Comparison of ENCODE assay signal across 34 cellular contexts in the genomic region with DNA sequence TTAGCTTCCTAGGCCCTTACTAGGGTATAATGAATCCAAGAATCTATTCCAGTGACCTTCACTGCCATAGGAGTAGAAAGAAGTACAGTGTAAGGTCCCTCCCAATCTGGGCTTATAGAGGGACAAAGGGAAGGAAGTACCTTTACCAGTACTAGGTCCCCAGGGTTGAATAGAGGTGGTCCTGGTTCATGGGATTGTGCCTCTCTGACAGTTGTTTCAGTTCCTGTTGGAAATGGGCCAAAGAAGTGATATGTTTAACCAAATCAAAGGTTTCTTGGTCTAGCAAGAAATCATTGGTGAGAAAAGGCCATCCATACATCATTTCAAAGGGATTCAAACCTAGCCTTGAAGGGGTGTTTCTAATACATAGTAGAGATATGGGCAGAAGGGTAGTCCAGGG.
"Had no signal": no experiment of that assay in that cellular context is flagged by ENCODE, and none has a peak within 500 bp of the region (broad histone marks: within the 10 kb centered on the region; RNA-seq: fewer than 3 reads in every experiment).

No MANE protein-coding gene starts in this region.

- H3K4me1 ChIP-seq: adrenal gland, body of pancreas, right atrium auricular region, suprapubic skin, tibial artery, upper lobe of right lung had no signal

- H3K27ac ChIP-seq: adrenal gland, body of pancreas, epithelial cell of prostate, right atrium auricular region, suprapubic skin, tibial artery, upper lobe of right lung, WERI-Rb-1 had no signal

- H3K4me3 ChIP-seq: adrenal gland, body of pancreas, right atrium auricular region, smooth muscle cell, suprapubic skin, tibial artery, upper lobe of right lung had no signal

- ATAC-seq: body of pancreas; left ventricle myocardium superior; naive thymus-derived CD4-positive, alpha-beta T cell; upper lobe of right lung had no signal

- H3K27ac Mint-ChIP-seq: activated CD4-positive, alpha-beta memory T cell treated with anti-CD3 and anti-CD28 coated beads for 36 hours; activated CD4-positive, alpha-beta T cell treated with anti-CD3 and anti-CD28 coated beads, Interleukin-2, amount 10 ng/mL, durations not matched to agents 24 days and 14 days; activated naive CD4-positive, alpha-beta T cell treated with anti-CD3 and anti-CD28 coated beads for 36 hours; activated naive CD8-positive, alpha-beta T cell treated with anti-CD3 and anti-CD28 coated beads for 36 hours; activated T-helper 1 cell treated with anti-CD3 and anti-CD28 coated beads, Interleukin-12 subunit alpha, Interleukin-12 subunit beta, Interleukin-2, Interleukin-4 antibody, amounts not matched to agents 30 ng/mL and 10 ng/mL and 1 ng/mL, durations not matched to agents 14 hours and 24 hours and 36 hours; mesothelial cell of epicardium; naive thymus-derived CD4-positive, alpha-beta T cell had no signal

- FAIRE-seq: colon, endometrium, frontal cortex, islet of Langerhans had no signal

- H3K36me3 ChIP-seq: adrenal gland, right atrium auricular region, suprapubic skin, tibial artery, upper lobe of right lung, WERI-Rb-1 had no signal

- H3K27me3 ChIP-seq: body of pancreas, right atrium auricular region had no signal

- H3K4me3 Mint-ChIP-seq: activated CD4-positive, alpha-beta memory T cell treated with anti-CD3 and anti-CD28 coated beads for 36 hours; activated CD4-positive, alpha-beta T cell treated with anti-CD3 and anti-CD28 coated beads, Interleukin-2, amount 10 ng/mL, durations not matched to agents 24 days and 14 days; activated naive CD4-positive, alpha-beta T cell treated with anti-CD3 and anti-CD28 coated beads for 36 hours; activated naive CD8-positive, alpha-beta T cell treated with anti-CD3 and anti-CD28 coated beads for 36 hours; activated T-helper 1 cell treated with anti-CD3 and anti-CD28 coated beads, Interleukin-12 subunit alpha, Interleukin-12 subunit beta, Interleukin-2, Interleukin-4 antibody, amounts not matched to agents 30 ng/mL and 10 ng/mL and 1 ng/mL, durations not matched to agents 14 hours and 24 hours and 36 hours; mesothelial cell of epicardium; naive thymus-derived CD4-positive, alpha-beta T cell; neural crest cell had no signal

- DNase-seq: activated CD4-positive, alpha-beta memory T cell treated with anti-CD3 and anti-CD28 coated beads for 36 hours; activated CD4-positive, alpha-beta T cell treated with anti-CD3 and anti-CD28 coated beads, Interleukin-2, amount 10 ng/mL, durations not matched to agents 24 days and 14 days; activated CD4-positive, CD25-positive, alpha-beta regulatory T cell treated with anti-CD3 and anti-CD28 coated beads, Interleukin-2, amount 50 U/mL, for 72 hours; activated CD8-positive, alpha-beta memory T cell treated with anti-CD3 and anti-CD28 coated beads, Interleukin-2, amount 50 U/mL, for 4 hours; activated effector memory CD4-positive, alpha-beta T cell treated with anti-CD3 and anti-CD28 coated beads, Interleukin-2, amount 50 U/mL, for 16 hours; activated naive CD4-positive, alpha-beta T cell treated with anti-CD3 and anti-CD28 coated beads for 36 hours; activated naive CD8-positive, alpha-beta T cell treated with anti-CD3 and anti-CD28 coated beads for 36 hours; activated T-cell treated with anti-CD3 and anti-CD28 coated beads, Interleukin-2, amount 50 U/mL, for 1 hour; adrenal gland; aorta; body of pancreas; effector CD8-positive, alpha-beta T cell; left ventricle myocardium superior; naive thymus-derived CD4-positive, alpha-beta T cell; nucleus accumbens; stimulated activated CD4-positive, alpha-beta T cell treated with anti-CD3 and anti-CD28 coated beads, Interleukin-1b, Interleukin-23, amount 100 ng/mL, for 48 hours; stimulated activated CD4-positive, alpha-beta T cell treated with anti-CD3 and anti-CD28 coated beads, Interleukin-4, amount 100 ng/mL, for 4 hours; stimulated activated CD8-positive, alpha-beta memory T cell treated with anti-CD3 and anti-CD28 coated beads, Interleukin-4, amount 100 ng/mL, for 48 hours; stimulated activated naive CD4-positive, alpha-beta T cell; T1000; tibial artery; upper lobe of right lung; WERI-Rb-1 had no signal

- H3K4me1 Mint-ChIP-seq: activated CD4-positive, alpha-beta T cell treated with anti-CD3 and anti-CD28 coated beads, Interleukin-2, amount 10 ng/mL, durations not matched to agents 24 days and 14 days; activated naive CD8-positive, alpha-beta T cell treated with anti-CD3 and anti-CD28 coated beads for 36 hours; mesothelial cell of epicardium; naive thymus-derived CD4-positive, alpha-beta T cell; neural crest cell had no signal

- H3K9me3 ChIP-seq: adrenal gland, body of pancreas, right atrium auricular region, suprapubic skin, tibial artery, upper lobe of right lung had no signal

- H3K36me3 Mint-ChIP-seq: activated CD4-positive, alpha-beta memory T cell treated with anti-CD3 and anti-CD28 coated beads for 36 hours; activated naive CD8-positive, alpha-beta T cell treated with anti-CD3 and anti-CD28 coated beads for 36 hours; mesothelial cell of epicardium had no signal

- H3K9me3 Mint-ChIP-seq: activated CD4-positive, alpha-beta memory T cell treated with anti-CD3 and anti-CD28 coated beads for 36 hours; activated CD4-positive, alpha-beta T cell treated with anti-CD3 and anti-CD28 coated beads, Interleukin-2, amount 10 ng/mL, durations not matched to agents 24 days and 14 days; activated naive CD4-positive, alpha-beta T cell treated with anti-CD3 and anti-CD28 coated beads for 36 hours; activated naive CD8-positive, alpha-beta T cell treated with anti-CD3 and anti-CD28 coated beads for 36 hours; activated T-helper 1 cell treated with anti-CD3 and anti-CD28 coated beads, Interleukin-12 subunit alpha, Interleukin-12 subunit beta, Interleukin-2, Interleukin-4 antibody, amounts not matched to agents 30 ng/mL and 10 ng/mL and 1 ng/mL, durations not matched to agents 14 hours and 24 hours and 36 hours; mesothelial cell of epicardium; neural crest cell had no signal
